Comparison of ENCODE assay signal across 1 cellular context in the genomic region with DNA sequence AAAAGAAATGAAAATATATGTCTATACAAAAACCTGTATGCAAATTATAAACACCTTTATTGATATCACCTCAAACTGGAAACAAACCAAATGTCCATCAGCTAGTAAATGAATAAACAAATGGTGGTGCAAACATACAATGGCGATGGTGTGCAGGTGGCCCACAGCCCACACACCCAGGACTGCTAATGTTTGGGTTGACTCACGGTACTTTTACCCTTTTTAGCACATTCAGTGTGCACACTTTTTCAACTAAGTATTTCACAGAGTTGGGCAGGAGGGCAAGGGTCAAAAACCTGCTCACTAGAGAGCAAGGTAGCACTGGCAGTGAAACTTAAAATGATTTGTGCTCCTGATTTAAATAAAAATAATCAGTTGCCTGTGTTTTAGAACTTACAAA.
TF ChIP-seq lines count a peak whose summit lies in the region.

No MANE protein-coding gene starts in this region.

TF ChIP-seq in liver, 16 proteins besides CTCF, POLR2A, EP300 and RAD21 (continued from another document):
- TF ChIP-seq, protein P1, sequence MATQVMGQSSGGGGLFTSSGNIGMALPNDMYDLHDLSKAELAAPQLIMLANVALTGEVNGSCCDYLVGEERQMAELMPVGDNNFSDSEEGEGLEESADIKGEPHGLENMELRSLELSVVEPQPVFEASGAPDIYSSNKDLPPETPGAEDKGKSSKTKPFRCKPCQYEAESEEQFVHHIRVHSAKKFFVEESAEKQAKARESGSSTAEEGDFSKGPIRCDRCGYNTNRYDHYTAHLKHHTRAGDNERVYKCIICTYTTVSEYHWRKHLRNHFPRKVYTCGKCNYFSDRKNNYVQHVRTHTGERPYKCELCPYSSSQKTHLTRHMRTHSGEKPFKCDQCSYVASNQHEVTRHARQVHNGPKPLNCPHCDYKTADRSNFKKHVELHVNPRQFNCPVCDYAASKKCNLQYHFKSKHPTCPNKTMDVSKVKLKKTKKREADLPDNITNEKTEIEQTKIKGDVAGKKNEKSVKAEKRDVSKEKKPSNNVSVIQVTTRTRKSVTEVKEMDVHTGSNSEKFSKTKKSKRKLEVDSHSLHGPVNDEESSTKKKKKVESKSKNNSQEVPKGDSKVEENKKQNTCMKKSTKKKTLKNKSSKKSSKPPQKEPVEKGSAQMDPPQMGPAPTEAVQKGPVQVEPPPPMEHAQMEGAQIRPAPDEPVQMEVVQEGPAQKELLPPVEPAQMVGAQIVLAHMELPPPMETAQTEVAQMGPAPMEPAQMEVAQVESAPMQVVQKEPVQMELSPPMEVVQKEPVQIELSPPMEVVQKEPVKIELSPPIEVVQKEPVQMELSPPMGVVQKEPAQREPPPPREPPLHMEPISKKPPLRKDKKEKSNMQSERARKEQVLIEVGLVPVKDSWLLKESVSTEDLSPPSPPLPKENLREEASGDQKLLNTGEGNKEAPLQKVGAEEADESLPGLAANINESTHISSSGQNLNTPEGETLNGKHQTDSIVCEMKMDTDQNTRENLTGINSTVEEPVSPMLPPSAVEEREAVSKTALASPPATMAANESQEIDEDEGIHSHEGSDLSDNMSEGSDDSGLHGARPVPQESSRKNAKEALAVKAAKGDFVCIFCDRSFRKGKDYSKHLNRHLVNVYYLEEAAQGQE (IDR thresholded peaks at IDR 0.05) = no peak
- no peak for TF ChIP-seq EGR1 (IDR thresholded peaks at IDR 0.05; ENCODE audit: low read depth in 2 of 2)
- TF ChIP-seq FOXA2 (IDR thresholded peaks at IDR 0.05) = no peak
- TF ChIP-seq, protein P2, sequence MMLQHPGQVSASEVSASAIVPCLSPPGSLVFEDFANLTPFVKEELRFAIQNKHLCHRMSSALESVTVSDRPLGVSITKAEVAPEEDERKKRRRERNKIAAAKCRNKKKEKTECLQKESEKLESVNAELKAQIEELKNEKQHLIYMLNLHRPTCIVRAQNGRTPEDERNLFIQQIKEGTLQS (IDR thresholded peaks at IDR 0.05) = no peak
- TF ChIP-seq, protein P3, sequence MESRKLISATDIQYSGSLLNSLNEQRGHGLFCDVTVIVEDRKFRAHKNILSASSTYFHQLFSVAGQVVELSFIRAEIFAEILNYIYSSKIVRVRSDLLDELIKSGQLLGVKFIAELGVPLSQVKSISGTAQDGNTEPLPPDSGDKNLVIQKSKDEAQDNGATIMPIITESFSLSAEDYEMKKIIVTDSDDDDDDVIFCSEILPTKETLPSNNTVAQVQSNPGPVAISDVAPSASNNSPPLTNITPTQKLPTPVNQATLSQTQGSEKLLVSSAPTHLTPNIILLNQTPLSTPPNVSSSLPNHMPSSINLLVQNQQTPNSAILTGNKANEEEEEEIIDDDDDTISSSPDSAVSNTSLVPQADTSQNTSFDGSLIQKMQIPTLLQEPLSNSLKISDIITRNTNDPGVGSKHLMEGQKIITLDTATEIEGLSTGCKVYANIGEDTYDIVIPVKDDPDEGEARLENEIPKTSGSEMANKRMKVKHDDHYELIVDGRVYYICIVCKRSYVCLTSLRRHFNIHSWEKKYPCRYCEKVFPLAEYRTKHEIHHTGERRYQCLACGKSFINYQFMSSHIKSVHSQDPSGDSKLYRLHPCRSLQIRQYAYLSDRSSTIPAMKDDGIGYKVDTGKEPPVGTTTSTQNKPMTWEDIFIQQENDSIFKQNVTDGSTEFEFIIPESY (IDR thresholded peaks at IDR 0.05) = no peak
- TF ChIP-seq SP1 (IDR thresholded peaks at IDR 0.05) = peak; percentile 78
- TF ChIP-seq YY1 (IDR thresholded peaks at IDR 0.05) = peak; percentile 79
- TF ChIP-seq NR2F2 (IDR thresholded peaks at IDR 0.05) = no peak
- TF ChIP-seq, protein P4, sequence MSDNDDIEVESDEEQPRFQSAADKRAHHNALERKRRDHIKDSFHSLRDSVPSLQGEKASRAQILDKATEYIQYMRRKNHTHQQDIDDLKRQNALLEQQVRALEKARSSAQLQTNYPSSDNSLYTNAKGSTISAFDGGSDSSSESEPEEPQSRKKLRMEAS (IDR thresholded peaks at IDR 0.05) = peak; percentile 44
- no peak for TF ChIP-seq TAF1 (conservative IDR thresholded peaks at IDR 0.05)
- TF ChIP-seq HNF4A (conservative IDR thresholded peaks at IDR 0.05) = peak; percentile 79 to 82
- peak in 1 of 2 donors; percentile 58 for TF ChIP-seq JUND (IDR thresholded peaks at IDR 0.05)
- peak; percentile 34 for TF ChIP-seq HNF4G (IDR thresholded peaks at IDR 0.05)
- TF ChIP-seq GABPA (IDR thresholded peaks at IDR 0.05 in 1 of 2, conservative IDR thresholded peaks at IDR 0.05 in 1 of 2) = no peak
